In genomic region chr2:15748736-15749323, GRCh38 we compare ENCODE assay signal across 9 cellular contexts.
DNase-seq lines count a peak whose midpoint lies in the region; ATAC-seq and TF ChIP-seq lines count a peak whose summit lies in the region.
"Had no signal": no experiment of that assay in that cellular context is flagged by ENCODE, and none has a peak within 500 bp of the region (broad histone marks: within the 10 kb centered on the region; RNA-seq: fewer than 3 reads in every experiment).

No MANE protein-coding gene starts in this region.

- H3K27ac Mint-ChIP-seq in Calu3 (ENCODE audit: unreplicated experiment): no peak overlapping the region
- H3K27ac Mint-ChIP-seq in activated naive CD8-positive, alpha-beta T cell treated with anti-CD3 and anti-CD28 coated beads for 36 hours: no peak overlapping the region

- CTCF ChIA-PET in Calu3 (lab: Charles Lee): no interaction called here

- no peaks in the 10 kb centered on the region for H3K36me3 ChIP-seq in tibial artery

- ATAC-seq in GM19351 (IDR thresholded peaks at IDR 0.05; ENCODE audit: unreplicated experiment): peak; percentile 59

- no peak overlapping the region for H3K27ac ChIP-seq in tibial artery

- no peak for TF ChIP-seq CTCF in Calu3 (IDR thresholded peaks at IDR 0.05; ENCODE audit: unreplicated experiment)
- no peak for TF ChIP-seq CTCF in tibial artery (IDR thresholded peaks at IDR 0.05)

- no peaks in the 10 kb centered on the region for H3K36me3 Mint-ChIP-seq in Calu3 (ENCODE audit: insufficient read depth, unreplicated experiment)
- no peaks in the 10 kb centered on the region for H3K36me3 Mint-ChIP-seq in activated naive CD8-positive, alpha-beta T cell treated with anti-CD3 and anti-CD28 coated beads for 36 hours

- H3K27me3 Mint-ChIP-seq in Calu3 (ENCODE audit: unreplicated experiment): peaks cover 55% of the 10 kb centered on the region
- peaks cover 3% of the 10 kb centered on the region for H3K27me3 Mint-ChIP-seq in activated naive CD8-positive, alpha-beta T cell treated with anti-CD3 and anti-CD28 coated beads for 36 hours

- peaks cover 0 to 35% (median 13%) of the 10 kb centered on the region in 4 donors for H3K4me1 ChIP-seq in tibial artery

- no peak overlapping the region for H3K4me3 ChIP-seq in tibial artery
- H3K4me3 ChIP-seq: skin epidermis had no signal

- no TSS peak for BruUV-seq in Calu3 (replicated peaks; lab: Mats Ljungman, UMichigan)

- no peaks in the 10 kb centered on the region for H3K9me3 ChIP-seq in tibial artery

- intact Hi-C loops in Calu3 (cut with micrococcal nuclease; ENCODE audit: unreplicated experiment) (no loop called here), tibial artery (cut with DNase I; ENCODE audit: low total_unique reads) (no loop called here)

- no peaks in the 10 kb centered on the region for H3K27me3 ChIP-seq in tibial artery

- H3K9me3 Mint-ChIP-seq in Calu3 (ENCODE audit: low read depth, unreplicated experiment): no peaks in the 10 kb centered on the region
- no peaks in the 10 kb centered on the region for H3K9me3 Mint-ChIP-seq in activated naive CD8-positive, alpha-beta T cell treated with anti-CD3 and anti-CD28 coated beads for 36 hours

- no peak overlapping the region for H3K4me3 Mint-ChIP-seq in Calu3 (ENCODE audit: low read depth, unreplicated experiment)
- H3K4me3 Mint-ChIP-seq in activated naive CD8-positive, alpha-beta T cell treated with anti-CD3 and anti-CD28 coated beads for 36 hours: no peak overlapping the region

- no peaks in the 10 kb centered on the region for H3K4me1 Mint-ChIP-seq in Calu3 (ENCODE audit: low read depth, unreplicated experiment)
- H3K4me1 Mint-ChIP-seq in activated naive CD8-positive, alpha-beta T cell treated with anti-CD3 and anti-CD28 coated beads for 36 hours: no peaks in the 10 kb centered on the region

- peak; percentile 12 for DNase-seq in Calu3
- DNase-seq in activated naive CD8-positive, alpha-beta T cell treated with anti-CD3 and anti-CD28 coated beads for 36 hours: peak; percentile 9
- DNase-seq in kidney tubule cell (ENCODE audit: low spot score): peak; percentile 29
- DNase-seq in tibial artery: no peak
- no peak for DNase-seq in stimulated activated naive CD4-positive, alpha-beta T cell treated with Interleukin-2 at 50 U/mL for 16 hours (lab: John Stamatoyannopoulos, UW)
- no peak for DNase-seq in globus pallidus (ENCODE audit: low spot score)
- DNase-seq in NCI-H226: no peak

Comparison
In these comparisons a context has a peak if more than half of its experiments do, and no peak if none do; other contexts are left out.
1. DNase-seq: peak in Calu3 (single experiment), activated naive CD8-positive, alpha-beta T cell treated with anti-CD3 and anti-CD28 coated beads for 36 hours (single experiment) and kidney tubule cell (single experiment); none in tibial artery (0 of 2), stimulated activated naive CD4-positive, alpha-beta T cell treated with Interleukin-2 at 50 U/mL for 16 hours (single experiment), globus pallidus (single experiment) and NCI-H226 (single experiment).